ENCODE assay signal across 1 cellular context in genomic region chr17:34246436-34246835, GRCh38.
TF ChIP-seq lines count a peak whose summit lies in the region.

No MANE protein-coding gene starts in this region.

TF ChIP-seq in HepG2, 621 proteins besides CTCF, POLR2A, EP300 and RAD21:
- TF ChIP-seq DZIP1 (CRISPR knock-in tag; IDR thresholded peaks at IDR 0.05), result no peak
- TF ChIP-seq HNF4G (IDR thresholded peaks at IDR 0.05; ENCODE audit: borderline replicate concordance, low read depth, low read length), result no peak
- TF ChIP-seq HNF4G (CRISPR knock-in tag; IDR thresholded peaks at IDR 0.05; ENCODE audit: borderline replicate concordance, low read depth), result no peak
- no peak for TF ChIP-seq ZNF616 (CRISPR knock-in tag; IDR thresholded peaks at IDR 0.05; ENCODE audit: low read depth)
- TF ChIP-seq ZNF766 (CRISPR knock-in tag; IDR thresholded peaks at IDR 0.05; ENCODE audit: borderline replicate concordance), result no peak
- no peak for TF ChIP-seq ZNF572 (CRISPR knock-in tag; IDR thresholded peaks at IDR 0.05)
